ENCODE assay signal across 8 cellular contexts in genomic region chr5:178204205-178205009, GRCh38. TPM values are rescaled to one million over a fixed set of nuclear protein-coding genes. Genes with fewer than 3 reads are reported as not detected.
A peak's percentile ranks its signal among the peaks of the same experiment; 100 is the strongest.
DNase-seq lines count a peak whose midpoint lies in the region; ATAC-seq lines count a peak whose summit lies in the region.

HNRNPAB (plus strand) TSS chr5:178204533; CDS start chr5:178204838, 305 bp downstream.

- H3K27ac Mint-ChIP-seq in activated T-helper 1 cell treated with anti-CD3 and anti-CD28 coated beads, Interleukin-12 subunit alpha, Interleukin-12 subunit beta, Interleukin-2, Interleukin-4 antibody, amounts not matched to agents 30 ng/mL and 10 ng/mL and 1 ng/mL, durations not matched to agents 14 hours and 24 hours and 36 hours = peak within 1 kb of the TSS; percentile 100
- peak within 1 kb of the TSS; percentile 91 to 100 (median 99) for H3K27ac Mint-ChIP-seq in naive thymus-derived CD4-positive, alpha-beta T cell
- peak within 1 kb of the TSS; percentile 100 for H3K27ac Mint-ChIP-seq in stimulated activated naive B cell treated with anti-CD40 and anti-IgM and Interleukin-4, amounts not matched to agents 10 μg/mL and 1 μg/mL and 100 μg/mL, for 72 hours

- H3K27me3 Mint-ChIP-seq in activated T-helper 1 cell treated with anti-CD3 and anti-CD28 coated beads, Interleukin-12 subunit alpha, Interleukin-12 subunit beta, Interleukin-2, Interleukin-4 antibody, amounts not matched to agents 30 ng/mL and 10 ng/mL and 1 ng/mL, durations not matched to agents 14 hours and 24 hours and 36 hours (ENCODE audit: insufficient read depth) = peaks cover 2% of the 10 kb centered on the region
- H3K27me3 Mint-ChIP-seq in naive thymus-derived CD4-positive, alpha-beta T cell = peaks cover 0 to 2% (median 0%) of the 10 kb centered on the region in 5 donors
- peaks cover 4 to 5% of the 10 kb centered on the region in 2 donors for H3K27me3 Mint-ChIP-seq in stimulated activated naive B cell treated with anti-CD40 and anti-IgM and Interleukin-4, amounts not matched to agents 10 μg/mL and 1 μg/mL and 100 μg/mL, for 72 hours

- H3K36me3 ChIP-seq in Karpas-422 (ENCODE audit: insufficient read depth, low read length) = peaks cover 42% of the 10 kb centered on the region
- peaks cover 19 to 30% (median 24%) of the 10 kb centered on the region in 3 experiments for H3K36me3 ChIP-seq in naive thymus-derived CD4-positive, alpha-beta T cell (ENCODE audit: control insufficient read depth in 2 of 3, insufficient read depth in 3 of 3, low read length in 3 of 3)

- peak within 1 kb of the TSS; percentile 39 for H2AFZ ChIP-seq in Karpas-422 (ENCODE audit: low read length)

- H3K4me2 ChIP-seq in Karpas-422 (ENCODE audit: low read depth, low read length, poor library complexity, severe bottlenecking) = peak within 1 kb of the TSS; percentile 96

- H3K9me3 Mint-ChIP-seq in activated T-helper 1 cell treated with anti-CD3 and anti-CD28 coated beads, Interleukin-12 subunit alpha, Interleukin-12 subunit beta, Interleukin-2, Interleukin-4 antibody, amounts not matched to agents 30 ng/mL and 10 ng/mL and 1 ng/mL, durations not matched to agents 14 hours and 24 hours and 36 hours = no peaks in the 10 kb centered on the region
- H3K9me3 Mint-ChIP-seq in naive thymus-derived CD4-positive, alpha-beta T cell = peaks cover 0 to 5% (median 0%) of the 10 kb centered on the region in 11 donors
- peaks cover 0 to 3% of the 10 kb centered on the region in 2 donors for H3K9me3 Mint-ChIP-seq in stimulated activated naive B cell treated with anti-CD40 and anti-IgM and Interleukin-4, amounts not matched to agents 10 μg/mL and 1 μg/mL and 100 μg/mL, for 72 hours

- H3K4me1 ChIP-seq in Karpas-422 (ENCODE audit: low read length) = peaks cover 28% of the 10 kb centered on the region
- H3K4me1 ChIP-seq in naive thymus-derived CD4-positive, alpha-beta T cell (ENCODE audit: control insufficient read depth in 2 of 2, insufficient read depth in 2 of 2, low read length in 2 of 2) = peaks cover 11 to 25% of the 10 kb centered on the region in 2 donors

- peak within 1 kb of the TSS; percentile 84 for H3K27ac ChIP-seq in Karpas-422 (ENCODE audit: low read length)
- H3K27ac ChIP-seq in naive thymus-derived CD4-positive, alpha-beta T cell (ENCODE audit: low read depth, low read length) = peak within 1 kb of the TSS; percentile 88

- H3K36me3 Mint-ChIP-seq in activated T-helper 1 cell treated with anti-CD3 and anti-CD28 coated beads, Interleukin-12 subunit alpha, Interleukin-12 subunit beta, Interleukin-2, Interleukin-4 antibody, amounts not matched to agents 30 ng/mL and 10 ng/mL and 1 ng/mL, durations not matched to agents 14 hours and 24 hours and 36 hours (ENCODE audit: low read depth) = peaks cover 39% of the 10 kb centered on the region
- peaks cover 3 to 30% (median 14%) of the 10 kb centered on the region in 5 donors for H3K36me3 Mint-ChIP-seq in naive thymus-derived CD4-positive, alpha-beta T cell
- H3K36me3 Mint-ChIP-seq in stimulated activated naive B cell treated with anti-CD40 and anti-IgM and Interleukin-4, amounts not matched to agents 10 μg/mL and 1 μg/mL and 100 μg/mL, for 72 hours = peaks cover 30 to 42% of the 10 kb centered on the region in 2 donors

- H3K9me2 ChIP-seq in Karpas-422 (replicated peaks; ENCODE audit: insufficient read depth, low read length) = no peaks in the 10 kb centered on the region

- intact Hi-C loops in activated T-helper 1 cell treated with anti-CD3 and anti-CD28 coated beads, Interleukin-12 subunit alpha, Interleukin-12 subunit beta, Interleukin-2, Interleukin-4 antibody, amounts not matched to agents 30 ng/mL and 10 ng/mL and 1 ng/mL, durations not matched to agents 14 hours and 24 hours and 36 hours (cut with micrococcal nuclease) = loop anchor here (1.0 to 10.0 kb wide), 6 partner anchors 28 to 1410 kb away; partner anchors contain the start of genes B4GALT7, PHYKPL and ZNF346
- intact Hi-C loops in naive thymus-derived CD4-positive, alpha-beta T cell (cut with micrococcal nuclease) = loop anchor here (1.0 to 10.0 kb wide), 12 partner anchors 28 to 1868 kb away; partner anchors contain the start of genes PHYKPL (in 2 of the 2), RMND5B (in 2 of the 2), RUFY1 (in 2 of the 2) and ARL10 (in 1 of the 2)

- DNase-seq in DMS79 treated with DMSO at 0.1 percent for 48 hours (lab: John Stamatoyannopoulos, UW) (peak; percentile 79), Karpas-422 (peak; percentile 99), RKO (ENCODE audit: low spot score) (peak; percentile 95), fibroblast of gingiva (ENCODE audit: low read depth) (peak; percentile 96)
- DNase-seq in activated T-helper 1 cell treated with anti-CD3 and anti-CD28 coated beads, Interleukin-12 subunit alpha, Interleukin-12 subunit beta, Interleukin-2, Interleukin-4 antibody, amounts not matched to agents 30 ng/mL and 10 ng/mL and 1 ng/mL, durations not matched to agents 14 hours and 24 hours and 36 hours (ENCODE audit: low spot score) = peak; percentile 94
- DNase-seq in naive thymus-derived CD4-positive, alpha-beta T cell = peak; percentile 93 to 98 (median 95)
- peak; percentile 92 for DNase-seq in stimulated activated naive B cell treated with anti-CD40 and anti-IgM and Interleukin-4, amounts not matched to agents 10 μg/mL and 1 μg/mL and 100 μg/mL, for 72 hours

- H4K20me1 ChIP-seq in Karpas-422 (ENCODE audit: insufficient read depth, low read depth, low read length) = peaks cover 40% of the 10 kb centered on the region

- POLR2A ChIA-PET in naive thymus-derived CD4-positive, alpha-beta T cell (lab: Charles Lee) = interaction anchor here (0.6 to 1.5 kb wide), 13 partner anchors 10 to 1474 kb away, joined by 3 to 16 read pairs (median 3); partner anchors contain the start of gene PHYKPL

- peak; percentile 74 for ATAC-seq in GM21825 (IDR thresholded peaks at IDR 0.05; ENCODE audit: unreplicated experiment)
- peak; percentile 92 for ATAC-seq in naive thymus-derived CD4-positive, alpha-beta T cell
- peak; percentile 85 to 90 for ATAC-seq in stimulated activated naive B cell treated with anti-CD40 and anti-IgM and Interleukin-4, amounts not matched to agents 10 μg/mL and 1 μg/mL and 100 μg/mL, for 72 hours (replicated peaks)

- H3K4me1 Mint-ChIP-seq in activated T-helper 1 cell treated with anti-CD3 and anti-CD28 coated beads, Interleukin-12 subunit alpha, Interleukin-12 subunit beta, Interleukin-2, Interleukin-4 antibody, amounts not matched to agents 30 ng/mL and 10 ng/mL and 1 ng/mL, durations not matched to agents 14 hours and 24 hours and 36 hours (ENCODE audit: low read depth) = peaks cover 36% of the 10 kb centered on the region
- peaks cover 27 to 36% (median 33%) of the 10 kb centered on the region in 7 donors for H3K4me1 Mint-ChIP-seq in naive thymus-derived CD4-positive, alpha-beta T cell
- H3K4me1 Mint-ChIP-seq in stimulated activated naive B cell treated with anti-CD40 and anti-IgM and Interleukin-4, amounts not matched to agents 10 μg/mL and 1 μg/mL and 100 μg/mL, for 72 hours = peaks cover 23 to 37% of the 10 kb centered on the region in 2 donors

- H3K9me3 ChIP-seq in Karpas-422 (ENCODE audit: low read length) = no peaks in the 10 kb centered on the region
- H3K9me3 ChIP-seq in naive thymus-derived CD4-positive, alpha-beta T cell (ENCODE audit: control insufficient read depth in 2 of 3, low read length in 3 of 3) = no peaks in the 10 kb centered on the region

- no peaks in the 10 kb centered on the region for H3K27me3 ChIP-seq in Karpas-422 (ENCODE audit: low read length)
- H3K27me3 ChIP-seq in naive thymus-derived CD4-positive, alpha-beta T cell (ENCODE audit: control insufficient read depth in 2 of 2, insufficient read depth in 2 of 2, low read length in 2 of 2) = no peaks in the 10 kb centered on the region

- peak within 1 kb of the TSS; percentile 76 for H3K4me3 ChIP-seq in Karpas-422 (ENCODE audit: low read length)
- H3K4me3 ChIP-seq in naive thymus-derived CD4-positive, alpha-beta T cell (ENCODE audit: low read length) = peak within 1 kb of the TSS; percentile 94

- H3K9ac ChIP-seq in Karpas-422 (ENCODE audit: low read length) = peak within 1 kb of the TSS; percentile 99

- H3K4me3 Mint-ChIP-seq in activated T-helper 1 cell treated with anti-CD3 and anti-CD28 coated beads, Interleukin-12 subunit alpha, Interleukin-12 subunit beta, Interleukin-2, Interleukin-4 antibody, amounts not matched to agents 30 ng/mL and 10 ng/mL and 1 ng/mL, durations not matched to agents 14 hours and 24 hours and 36 hours = peak within 1 kb of the TSS; percentile 99
- H3K4me3 Mint-ChIP-seq in naive thymus-derived CD4-positive, alpha-beta T cell = peak within 1 kb of the TSS; percentile 90 to 100 (median 99)
- peak within 1 kb of the TSS; percentile 95 to 97 for H3K4me3 Mint-ChIP-seq in stimulated activated naive B cell treated with anti-CD40 and anti-IgM and Interleukin-4, amounts not matched to agents 10 μg/mL and 1 μg/mL and 100 μg/mL, for 72 hours

- peaks cover 50% of the 10 kb centered on the region for H3K79me2 ChIP-seq in Karpas-422 (ENCODE audit: low read length)

- CTCF ChIA-PET in naive thymus-derived CD4-positive, alpha-beta T cell (lab: Charles Lee) = interaction anchor here (0.6 kb wide), 1 partner anchor 386 kb away, joined by 3 read pairs; the partner anchor contains the start of gene COL23A1

RNA-seq across cellular contexts. Expression of gene HNRNPAB, which starts in this region (rescaled TPM):
- 75.7 and 136 TPM in 2 replicates for total RNA-seq in Karpas-422 (2014; rRNA removed; shearing (Covaris generic); ENCODE audit: low replicate concordance)
- 459 and 472 TPM in 2 replicates for total RNA-seq in activated T-helper 1 cell treated with anti-CD3 and anti-CD28 coated beads, Interleukin-12 subunit alpha, Interleukin-12 subunit beta, Interleukin-2, Interleukin-4 antibody, amounts not matched to agents 30 ng/mL and 10 ng/mL and 1 ng/mL, durations not matched to agents 14 hours and 24 hours and 36 hours
- total RNA-seq in naive thymus-derived CD4-positive, alpha-beta T cell = 100 to 1,000 TPM in 1 of 5 experiments, 10 to 100 TPM in 4; 68.9 to 197 (median 82.6) TPM
- 10 to 100 TPM; 40.6 to 62.4 TPM for polyA plus RNA-seq in naive thymus-derived CD4-positive, alpha-beta T cell

Comparison
In these comparisons a context has a peak if more than half of its experiments do, and no peak if none do; other contexts are left out.
1. Peak in every context shown above with its lines: DNase-seq, ATAC-seq, H3K4me3 ChIP-seq and H3K27ac ChIP-seq.